ENCODE assay signal across 24 cellular contexts in genomic region chr7:36336380-36336779, GRCh38.
"Had no signal": no experiment of that assay in that cellular context is flagged by ENCODE, and none has a peak within 500 bp of the region (broad histone marks: within the 10 kb centered on the region; RNA-seq: fewer than 3 reads in every experiment).

No MANE protein-coding gene starts in this region.

- H3K27me3 ChIP-seq: body of pancreas had no signal

- H3K9me3 ChIP-seq: body of pancreas had no signal

- H3K27ac ChIP-seq: body of pancreas, epithelial cell of prostate, VCaP had no signal

- DNase-seq: activated CD4-positive, alpha-beta T cell treated with anti-CD3 and anti-CD28 coated beads for 48 hours; activated CD4-positive, alpha-beta T cell treated with anti-CD3 and anti-CD28 coated beads, Interleukin-2, amount 50 U/mL, for 1 hour; activated CD4-positive, alpha-beta T cell treated with anti-CD3 and anti-CD28 coated beads, Interleukin-2, amount 50 U/mL, for 48 hours; activated CD8-positive, alpha-beta memory T cell treated with anti-CD3 and anti-CD28 coated beads for 24 hours; activated CD8-positive, alpha-beta T cell treated with anti-CD3 and anti-CD28 coated beads for 36 hours; activated effector memory CD4-positive, alpha-beta T cell treated with Interleukin-2 at 50 U/mL for 16 hours; activated gamma-delta T cell treated with Interleukin-2 at 50 U/mL for 16 hours; activated naive CD4-positive, alpha-beta T cell treated with anti-CD3 and anti-CD28 coated beads, Interleukin-2, amount 50 U/mL, for 16 hours; activated naive CD4-positive, alpha-beta T cell treated with Interleukin-2 at 50 U/mL for 16 hours; activated T-cell treated with anti-CD3 and anti-CD28 coated beads, Interleukin-2, amount 50 U/mL, for 4 hours; amygdala; aorta; body of pancreas; caudate nucleus; effector CD8-positive, alpha-beta T cell; foreskin fibroblast; head of caudate nucleus; T-helper 2 cell had no signal

- ATAC-seq: activated CD4-positive, CD25-positive, alpha-beta regulatory T cell treated with anti-CD3 and anti-CD28 coated beads, Interleukin-2, amount 50 U/mL, for 24 hours; activated CD8-positive, alpha-beta T cell treated with anti-CD3 and anti-CD28 coated beads for 36 hours; activated T-cell treated with anti-CD3 and anti-CD28 coated beads, Interleukin-2, amount 50 U/mL, for 4 hours; activated T-helper 17 cell treated with anti-CD3 and anti-CD28 coated beads, Interleukin-2, amount 50 U/mL, for 72 hours; body of pancreas; esophagus mucosa; WTC11 had no signal

- H3K4me3 ChIP-seq: body of pancreas had no signal
